8 cellular contexts compared by ENCODE assay signal in genomic region chr10:122435212-122435827, GRCh38. TPM values are rescaled to one million over a fixed set of nuclear protein-coding genes. Genes with fewer than 3 reads are reported as not detected.
DNase-seq lines count a peak whose midpoint lies in the region; ATAC-seq, FAIRE-seq and TF ChIP-seq lines count a peak whose summit lies in the region.

No MANE protein-coding gene starts in this region.

- H3K9me3 ChIP-seq in astrocyte (ENCODE audit: insufficient read depth, low read depth, low read length) (no peaks in the 10 kb centered on the region), transverse colon (no peaks in the 10 kb centered on the region)

- H4K20me1 ChIP-seq in astrocyte (ENCODE audit: insufficient read depth, low read length), result no peaks in the 10 kb centered on the region

- no peak for FAIRE-seq in astrocyte (lab: Jason Lieb, UNC)

- no peak overlapping the region for H2AFZ ChIP-seq in astrocyte (ENCODE audit: low read depth, low read length)

- H3K4me3 Mint-ChIP-seq in astrocyte (ENCODE audit: unreplicated experiment), result no peak overlapping the region

- DNase-seq in NCI-H1694 (lab: John Stamatoyannopoulos, UW) (peak; percentile 5), astrocyte (ENCODE audit: low read depth) (no peak), iPS-NIHi11 (ENCODE audit: low spot score) (peak; percentile 30), transverse colon (no peak), H7 (no peak), A172 (ENCODE audit: low spot score) (no peak)

- H3K9me3 Mint-ChIP-seq in astrocyte (ENCODE audit: unreplicated experiment), result no peaks in the 10 kb centered on the region

- H3K36me3 Mint-ChIP-seq in astrocyte (ENCODE audit: low read depth, unreplicated experiment), result no peaks in the 10 kb centered on the region

- H3K27me3 ChIP-seq in astrocyte (ENCODE audit: insufficient read depth, low read length) (no peaks in the 10 kb centered on the region), transverse colon (no peaks in the 10 kb centered on the region), H7 (ENCODE audit: control insufficient read depth, insufficient read depth, low read length) (no peaks in the 10 kb centered on the region)

- H3K79me2 ChIP-seq in astrocyte (ENCODE audit: insufficient read depth, low read length), result no peaks in the 10 kb centered on the region

- H3K4me1 ChIP-seq in astrocyte (ENCODE audit: insufficient read depth, low read length) (no peaks in the 10 kb centered on the region), transverse colon (no peaks in the 10 kb centered on the region)

- no peak for TF ChIP-seq EP300 in transverse colon (IDR thresholded peaks at IDR 0.05; ENCODE audit: low read depth)

- H3K9ac ChIP-seq in astrocyte (ENCODE audit: low read length), result no peak overlapping the region

- TF ChIP-seq CTCF in GM12872 (IDR thresholded peaks at IDR 0.05; ENCODE audit: insufficient read depth, low read depth, low read length), result 0 out of 3 replicates have a peak, but pooled peaks have one; percentile 6
- TF ChIP-seq CTCF in astrocyte (IDR thresholded peaks at IDR 0.05; ENCODE audit: insufficient read depth, low read depth, low read length), result peak; percentile 43
- peak; percentile 67 to 82 (median 73) for TF ChIP-seq CTCF in transverse colon (IDR thresholded peaks at IDR 0.05)

- no peak overlapping the region for H3K27ac Mint-ChIP-seq in astrocyte (ENCODE audit: unreplicated experiment)

- intact Hi-C loops in transverse colon (cut with DNase I; ENCODE audit: low total_unique reads), result loop anchor here (1.0 to 10.0 kb wide), 3 partner anchors 93 to 136 kb away; partner anchors contain the start of gene DMBT1

- 33 to 36% methylated on average over 3 of the region's 3 CpGs for WGBS in transverse colon (ENCODE audit: low coverage in 1 of 2), 2 donors

- H3K4me1 Mint-ChIP-seq in astrocyte (ENCODE audit: low read depth, unreplicated experiment), result no peaks in the 10 kb centered on the region

- in situ Hi-C loops in transverse colon (cut with MboI; ENCODE audit: low pct_ligation_motif_present in 1 of 4, low pct_unique_long_range_greater_than_20kb in 1 of 4, low sequenced_read_pairs in 3 of 4), result loop anchor here (5.0 to 25.0 kb wide), 5 partner anchors 91 to 148 kb away; no protein-coding TSS in a partner anchor

- ATAC-seq in GM21528 (IDR thresholded peaks at IDR 0.05; ENCODE audit: low FRiP score, unreplicated experiment), result no peak

- H3K4me2 ChIP-seq in astrocyte (ENCODE audit: low read length), result no peak overlapping the region

- H3K4me3 ChIP-seq in astrocyte (ENCODE audit: insufficient read depth, low read depth, low read length), result no peak overlapping the region
- H3K4me3 ChIP-seq in transverse colon, result no peak overlapping the region
- H3K4me3 ChIP-seq in H7 (ENCODE audit: insufficient read depth, low read depth, low read length), result no peak overlapping the region

- no peaks in the 10 kb centered on the region for H3K27me3 Mint-ChIP-seq in astrocyte (ENCODE audit: low read depth, unreplicated experiment)

- H3K27ac ChIP-seq in astrocyte (ENCODE audit: low read depth, low read length) (no peak overlapping the region), transverse colon (no peak overlapping the region)

- H3K36me3 ChIP-seq in astrocyte (ENCODE audit: insufficient read depth, low read length) (no peaks in the 10 kb centered on the region), transverse colon (no peaks in the 10 kb centered on the region), H7 (replicated peaks; ENCODE audit: control insufficient read depth, insufficient read depth, low read length) (no peaks in the 10 kb centered on the region)

- no peak for TF ChIP-seq POLR2A in transverse colon (IDR thresholded peaks at IDR 0.05)

RNA-seq across cellular contexts. Expression of gene ARMS2, which starts 19.1 kb away (rescaled TPM):
- total RNA-seq in astrocyte, result not detected in 2 replicates
- not detected for total RNA-seq in transverse colon
- not detected in 2 replicates for total RNA-seq in H7 (2014; rRNA removed; shearing (Covaris generic))
- not detected in 2 replicates for total RNA-seq in A172 (2014; rRNA removed; shearing (Covaris generic))

RNA-seq across cellular contexts. Expression of gene HTRA1, which starts 26.0 kb away (rescaled TPM):
- total RNA-seq in astrocyte (34.9 and 89.8 TPM in 2 replicates), transverse colon (100 to 1,000 TPM in 1 of 4 donors, 10 to 100 TPM in 2, 1 to 10 TPM in 1; 7.9 to 103 (median 31.2) TPM)
- 11.5 and 14.5 TPM in 2 replicates for total RNA-seq in H7 (2014; rRNA removed; shearing (Covaris generic))
- 11.8 and 22.1 TPM in 2 replicates for total RNA-seq in A172 (2014; rRNA removed; shearing (Covaris generic))

Comparison
In these comparisons a context has a peak if more than half of its experiments do, and no peak if none do; other contexts are left out.
1. CTCF ChIP-seq: peak in every context shown above with its lines; median percentile 73 in transverse colon; 43 in astrocyte; 6 in GM12872.
2. DNase-seq: peak in NCI-H1694 (single experiment) and iPS-NIHi11 (single experiment); none in astrocyte (single experiment), transverse colon (single experiment), H7 (single experiment) and A172 (single experiment).